Comparison of ENCODE assay signal across 8 cellular contexts in the genomic region with DNA sequence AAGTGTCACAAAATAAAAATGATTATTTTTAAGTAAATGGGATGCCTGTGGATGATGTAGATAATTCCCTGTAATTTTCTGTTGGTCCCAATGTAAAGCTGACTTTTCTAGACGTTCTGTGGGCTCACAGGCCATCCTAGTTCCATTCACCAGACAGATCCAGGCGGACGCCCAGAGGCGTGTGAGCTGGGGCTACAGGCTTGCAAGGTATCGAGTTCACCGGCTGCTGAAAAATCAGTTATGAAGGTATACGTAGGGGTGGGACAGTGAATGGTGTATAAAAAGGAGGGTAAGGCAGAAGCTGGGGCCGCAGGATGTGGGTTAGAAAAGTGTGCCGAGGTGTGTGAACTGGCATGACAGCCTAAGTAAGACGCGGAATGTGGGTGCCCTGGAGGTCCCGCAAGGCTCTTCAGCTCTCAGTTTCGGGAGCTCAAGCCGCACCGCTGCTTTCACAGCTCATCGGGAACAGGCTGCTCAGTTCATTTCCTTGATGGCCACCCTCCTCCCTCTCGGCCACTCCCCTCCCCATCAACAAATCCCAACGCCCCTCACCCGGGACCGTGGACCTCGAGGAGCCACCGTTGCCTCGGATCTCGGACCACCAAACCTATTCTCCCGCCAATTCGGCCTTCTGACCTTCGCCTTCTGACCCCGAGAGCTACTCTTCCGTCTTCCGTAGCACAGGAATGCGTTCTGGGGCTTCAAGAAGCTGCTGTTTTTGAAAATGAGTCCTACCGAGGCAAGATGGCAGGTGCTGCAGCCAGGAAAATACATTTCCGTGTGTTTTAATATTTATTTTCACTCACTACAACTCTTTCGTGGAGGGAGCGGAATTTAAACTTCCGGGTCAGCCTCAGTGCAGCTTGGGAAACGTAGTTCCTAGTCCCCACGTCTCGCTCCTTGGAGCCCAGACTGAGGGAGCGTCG. TPM values are rescaled to one million over a fixed set of nuclear protein-coding genes. Genes with fewer than 3 reads are reported as not detected.
DNase-seq lines count a peak whose midpoint lies in the region; ATAC-seq and TF ChIP-seq lines count a peak whose summit lies in the region.

A gene with protein sequence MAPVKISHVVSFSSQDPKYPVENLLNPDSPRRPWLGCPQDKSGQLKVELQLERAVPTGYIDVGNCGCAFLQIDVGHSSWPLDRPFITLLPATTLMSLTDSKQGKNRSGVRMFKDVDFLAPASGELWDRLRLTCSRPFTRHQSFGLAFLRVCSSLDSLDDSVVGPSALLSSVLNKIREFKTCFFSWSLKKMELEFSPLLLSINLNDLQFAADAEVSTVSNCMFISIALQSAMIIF (minus strand): TSS at position 782 of the 926 bp plus-strand sequence. CDS start 5,241 bp downstream, outside the sequence.

- ATAC-seq in GM18520 (IDR thresholded peaks at IDR 0.05; ENCODE audit: unreplicated experiment) = peak; percentile 45
- ATAC-seq in HG03039 (IDR thresholded peaks at IDR 0.05; ENCODE audit: unreplicated experiment) = peak; percentile 56

- in situ Hi-C loops in mammary epithelial cell (cut with MboI; ENCODE audit: low sequenced_read_pairs in 2 of 2) = no loop called here

- peak within 1 kb of the TSS; percentile 98 for H3K4me3 ChIP-seq in ACC112 (ENCODE audit: low read depth, low read length)
- H3K4me3 ChIP-seq in mammary epithelial cell (replicated peaks in 1 of 3; ENCODE audit: insufficient read depth in 1 of 3, low read depth in 2 of 3, low read length in 3 of 3) = peak within 1 kb of the TSS; percentile 71 to 96 (median 87)

- peak within 1 kb of the TSS; percentile 74 for H3K4me2 ChIP-seq in mammary epithelial cell (ENCODE audit: insufficient read depth, low read depth, low read length)

- H3K27me3 ChIP-seq in ACC112 (ENCODE audit: insufficient read depth, low read length) (no peaks in the 10 kb centered on the region), mammary epithelial cell (ENCODE audit: insufficient read depth, low read length) (no peaks in the 10 kb centered on the region)

- peak within 1 kb of the TSS; percentile 93 for H3K27ac ChIP-seq in ACC112 (ENCODE audit: low read depth, low read length)
- H3K27ac ChIP-seq in mammary epithelial cell (ENCODE audit: insufficient read depth, low read depth, low read length) = peak within 1 kb of the TSS; percentile 97

- no peak for TF ChIP-seq CTCF in mammary epithelial cell (conservative IDR thresholded peaks at IDR 0.05 in 1 of 2, IDR thresholded peaks at IDR 0.05 in 1 of 2; ENCODE audit: extremely low read depth in 1 of 2, insufficient read depth in 1 of 2, low read depth in 1 of 2, low read length in 2 of 2)

- CTCF ChIA-PET in mammary epithelial cell (lab: Charles Lee; ENCODE audit: low non-redundant PET) = interaction anchor here (0.5 kb wide), 1 partner anchor 944 kb away, joined by 7 read pairs; no protein-coding TSS in a partner anchor

- peak within 1 kb of the TSS; percentile 93 for H3K9ac ChIP-seq in mammary epithelial cell (ENCODE audit: insufficient read depth, low read length)

- H2AFZ ChIP-seq in ACC112 (ENCODE audit: low read length, unreplicated experiment) (peak within 1 kb of the TSS; percentile 97), mammary epithelial cell (ENCODE audit: low read depth, low read length) (peak within 1 kb of the TSS; percentile 95)

- 1% methylated on average over 33 of the region's 41 CpGs for WGBS in mammary epithelial cell (ENCODE audit: low coverage, missing lambda C conversion rate)

- no peaks in the 10 kb centered on the region for H4K20me1 ChIP-seq in mammary epithelial cell (ENCODE audit: insufficient read depth, low read length)

- BruUV-seq in mammary epithelial cell (replicated peaks; lab: Mats Ljungman, UMichigan) = TSS peak; percentile 68

- peak; percentile 92 for DNase-seq in NCI-H2029 (lab: John Stamatoyannopoulos, UW)
- DNase-seq in T-helper 22 cell (ENCODE audit: low read depth) = peak; percentile 68
- no peak for DNase-seq in mammary epithelial cell
- DNase-seq in iris pigment epithelial cell (ENCODE audit: low read depth) = peak; percentile 92
- peak; percentile 54 for DNase-seq in stimulated activated CD4-positive, alpha-beta T cell treated with anti-CD3 and anti-CD28 coated beads, Interleukin-12 subunit alpha, Interleukin-12 subunit beta, amount 100 ng/mL, for 4 hours

- H3K36me3 ChIP-seq in ACC112 (ENCODE audit: insufficient read depth, low read length) (peaks cover 5% of the 10 kb centered on the region), mammary epithelial cell (ENCODE audit: insufficient read depth, low read length) (no peaks in the 10 kb centered on the region)

- dilution Hi-C loops in mammary epithelial cell (cut with HindIII; ENCODE audit: low sequenced_read_pairs) = no loop called here

- intact Hi-C loops in mammary epithelial cell (cut with micrococcal nuclease) = loop anchor here (2.0 to 10.0 kb wide), 2 partner anchors 17 to 143 kb away; no protein-coding TSS in a partner anchor

- H3K9me3 ChIP-seq in mammary epithelial cell (replicated peaks; ENCODE audit: insufficient read depth, low read length) = no peaks in the 10 kb centered on the region

- H3K4me1 ChIP-seq in ACC112 (ENCODE audit: control insufficient read depth, insufficient read depth, low read length, unreplicated experiment) (peaks cover 30% of the 10 kb centered on the region), mammary epithelial cell (ENCODE audit: insufficient read depth, low read length) (peaks cover 8% of the 10 kb centered on the region)

- H3K79me2 ChIP-seq in ACC112 (ENCODE audit: control insufficient read depth, insufficient read depth, low read length, unreplicated experiment) (peaks cover 55% of the 10 kb centered on the region), mammary epithelial cell (ENCODE audit: insufficient read depth, low read length) (peaks cover 57% of the 10 kb centered on the region)

RNA-seq across cellular contexts. Expression of the gene that starts here (rescaled TPM):
- 1 to 10 TPM; 5.5 to 9.7 TPM for total RNA-seq in mammary epithelial cell
- polyA plus RNA-seq in mammary epithelial cell = 2.6 TPM
- 9.7 TPM for polyA minus RNA-seq in mammary epithelial cell
